ENCODE assay signal across 1 cellular context in the genomic region with DNA sequence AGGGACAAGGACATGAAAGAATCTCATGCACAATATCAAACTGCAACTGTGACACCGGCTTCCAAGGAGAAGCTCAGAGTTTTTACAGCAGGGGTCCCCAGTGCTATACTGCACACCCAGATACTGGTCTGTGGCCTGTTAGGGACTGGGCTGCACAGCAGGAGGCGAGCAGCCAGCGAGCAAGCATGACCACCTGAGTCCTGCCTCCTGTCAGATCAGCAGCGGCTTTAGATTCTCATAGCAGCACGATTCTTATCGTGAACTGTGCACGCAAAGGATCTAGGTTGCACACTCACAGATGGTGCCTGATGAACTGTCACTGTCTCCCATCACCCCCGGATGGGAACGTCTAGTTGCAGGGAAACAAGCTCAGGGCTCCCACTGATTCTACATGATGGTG.
TF ChIP-seq lines count a peak whose summit lies in the region.

No MANE protein-coding gene starts in this region.

TF ChIP-seq in K562, 482 proteins besides CTCF, POLR2A, EP300 and RAD21 (continued from another document and continues in another):
- TF ChIP-seq, protein P1, sequence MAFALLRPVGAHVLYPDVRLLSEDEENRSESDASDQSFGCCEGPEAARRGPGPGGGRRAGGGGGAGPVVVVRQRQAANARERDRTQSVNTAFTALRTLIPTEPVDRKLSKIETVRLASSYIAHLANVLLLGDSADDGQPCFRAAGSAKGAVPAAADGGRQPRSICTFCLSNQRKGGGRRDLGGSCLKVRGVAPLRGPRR (CRISPR knock-in tag; IDR thresholded peaks at IDR 0.05): no peak
- TF ChIP-seq ZEB2 (IDR thresholded peaks at IDR 0.05) (0 out of 2 replicates have a peak, but pooled peaks have one; percentile 38), SIX5 (IDR thresholded peaks at IDR 0.05; ENCODE audit: borderline replicate concordance in 1 of 2, insufficient read depth in 1 of 2, low read depth in 1 of 2, low read length in 2 of 2) (no peak), ATF1 (CRISPR knock-in tag; IDR thresholded peaks at IDR 0.05) (no peak), ATF1 (tag; IDR thresholded peaks at IDR 0.05) (0 out of 2 replicates have a peak, but pooled peaks have one; percentile 20), SIN3A (IDR thresholded peaks at IDR 0.05; ENCODE audit: borderline replicate concordance in 2 of 2, control insufficient read depth in 1 of 2, low read depth in 2 of 2, low read length in 2 of 2) (no peak), CBFA2T2 (conservative IDR thresholded peaks at IDR 0.05) (peak; percentile 48; the same call in 1 of the 2 replicates), JUND (IDR thresholded peaks at IDR 0.05; ENCODE audit: borderline replicate concordance, low read depth, low read length) (no peak), JUND (tag; IDR thresholded peaks at IDR 0.05; ENCODE audit: borderline replicate concordance, low read depth, low read length) (peak; percentile 33; the same call in 1 of the 3 replicates), PTBP1 (IDR thresholded peaks at IDR 0.05; ENCODE audit: low read depth, low read length) (no peak), NBN (IDR thresholded peaks at IDR 0.05; ENCODE audit: low read depth) (no peak), NFXL1 (CRISPR knock-in tag; IDR thresholded peaks at IDR 0.05) (no peak), ZNF184 (CRISPR knock-in tag; IDR thresholded peaks at IDR 0.05) (no peak), CBFB (CRISPR knock-in tag; IDR thresholded peaks at IDR 0.05) (no peak), RBFOX2 (IDR thresholded peaks at IDR 0.05; ENCODE audit: low read depth, low read length) (no peak), CBX1 (IDR thresholded peaks at IDR 0.05; ENCODE audit: low read depth) (no peak), EGR1 (conservative IDR thresholded peaks at IDR 0.05) (no peak), ZNF778 (CRISPR knock-in tag; IDR thresholded peaks at IDR 0.05) (no peak), ZNF444 (CRISPR knock-in tag; IDR thresholded peaks at IDR 0.05) (no peak)
- TF ChIP-seq, protein P2, sequence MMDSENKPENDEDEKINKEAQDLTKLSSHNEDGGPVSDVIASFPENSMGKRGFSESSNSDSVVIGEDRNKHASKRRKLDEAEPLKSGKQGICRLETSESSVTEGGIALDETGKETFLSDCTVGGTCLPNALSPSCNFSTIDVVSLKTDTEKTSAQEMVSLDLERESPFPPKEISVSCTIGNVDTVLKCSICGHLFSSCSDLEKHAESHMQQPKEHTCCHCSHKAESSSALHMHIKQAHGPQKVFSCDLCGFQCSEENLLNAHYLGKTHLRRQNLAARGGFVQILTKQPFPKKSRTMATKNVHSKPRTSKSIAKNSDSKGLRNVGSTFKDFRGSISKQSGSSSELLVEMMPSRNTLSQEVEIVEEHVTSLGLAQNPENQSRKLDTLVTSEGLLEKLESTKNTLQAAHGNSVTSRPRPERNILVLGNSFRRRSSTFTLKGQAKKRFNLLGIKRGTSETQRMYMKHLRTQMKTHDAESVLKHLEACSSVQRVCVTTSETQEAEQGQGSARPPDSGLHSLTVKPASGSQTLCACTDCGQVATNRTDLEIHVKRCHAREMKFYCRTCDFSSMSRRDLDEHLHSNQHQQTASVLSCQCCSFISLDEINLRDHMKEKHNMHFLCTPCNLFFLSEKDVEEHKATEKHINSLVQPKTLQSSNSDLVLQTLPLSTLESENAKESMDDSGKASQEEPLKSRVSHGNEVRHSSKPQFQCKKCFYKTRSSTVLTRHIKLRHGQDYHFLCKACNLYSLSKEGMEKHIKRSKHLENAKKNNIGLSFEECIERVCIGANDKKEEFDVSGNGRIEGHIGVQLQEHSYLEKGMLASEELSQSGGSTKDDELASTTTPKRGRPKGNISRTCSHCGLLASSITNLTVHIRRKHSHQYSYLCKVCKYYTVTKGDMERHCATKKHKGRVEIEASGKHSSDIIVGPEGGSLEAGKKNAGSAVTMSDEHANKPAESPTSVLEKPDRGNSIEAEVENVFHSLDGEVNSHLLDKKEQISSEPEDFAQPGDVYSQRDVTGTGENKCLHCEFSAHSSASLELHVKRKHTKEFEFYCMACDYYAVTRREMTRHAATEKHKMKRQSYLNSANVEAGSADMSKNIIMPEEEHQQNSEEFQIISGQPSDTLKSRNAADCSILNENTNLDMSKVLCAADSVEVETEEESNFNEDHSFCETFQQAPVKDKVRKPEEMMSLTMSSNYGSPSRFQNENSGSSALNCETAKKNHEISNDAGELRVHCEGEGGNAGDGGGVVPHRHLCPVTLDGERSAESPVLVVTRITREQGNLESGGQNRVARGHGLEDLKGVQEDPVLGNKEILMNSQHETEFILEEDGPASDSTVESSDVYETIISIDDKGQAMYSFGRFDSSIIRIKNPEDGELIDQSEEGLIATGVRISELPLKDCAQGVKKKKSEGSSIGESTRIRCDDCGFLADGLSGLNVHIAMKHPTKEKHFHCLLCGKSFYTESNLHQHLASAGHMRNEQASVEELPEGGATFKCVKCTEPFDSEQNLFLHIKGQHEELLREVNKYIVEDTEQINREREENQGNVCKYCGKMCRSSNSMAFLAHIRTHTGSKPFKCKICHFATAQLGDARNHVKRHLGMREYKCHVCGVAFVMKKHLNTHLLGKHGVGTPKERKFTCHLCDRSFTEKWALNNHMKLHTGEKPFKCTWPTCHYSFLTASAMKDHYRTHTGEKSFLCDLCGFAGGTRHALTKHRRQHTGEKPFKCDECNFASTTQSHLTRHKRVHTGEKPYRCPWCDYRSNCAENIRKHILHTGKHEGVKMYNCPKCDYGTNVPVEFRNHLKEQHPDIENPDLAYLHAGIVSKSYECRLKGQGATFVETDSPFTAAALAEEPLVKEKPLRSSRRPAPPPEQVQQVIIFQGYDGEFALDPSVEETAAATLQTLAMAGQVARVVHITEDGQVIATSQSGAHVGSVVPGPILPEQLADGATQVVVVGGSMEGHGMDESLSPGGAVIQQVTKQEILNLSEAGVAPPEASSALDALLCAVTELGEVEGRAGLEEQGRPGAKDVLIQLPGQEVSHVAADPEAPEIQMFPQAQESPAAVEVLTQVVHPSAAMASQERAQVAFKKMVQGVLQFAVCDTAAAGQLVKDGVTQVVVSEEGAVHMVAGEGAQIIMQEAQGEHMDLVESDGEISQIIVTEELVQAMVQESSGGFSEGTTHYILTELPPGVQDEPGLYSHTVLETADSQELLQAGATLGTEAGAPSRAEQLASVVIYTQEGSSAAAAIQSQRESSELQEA (IDR thresholded peaks at IDR 0.05; ENCODE audit: low read depth): no peak
- TF ChIP-seq, protein P3, sequence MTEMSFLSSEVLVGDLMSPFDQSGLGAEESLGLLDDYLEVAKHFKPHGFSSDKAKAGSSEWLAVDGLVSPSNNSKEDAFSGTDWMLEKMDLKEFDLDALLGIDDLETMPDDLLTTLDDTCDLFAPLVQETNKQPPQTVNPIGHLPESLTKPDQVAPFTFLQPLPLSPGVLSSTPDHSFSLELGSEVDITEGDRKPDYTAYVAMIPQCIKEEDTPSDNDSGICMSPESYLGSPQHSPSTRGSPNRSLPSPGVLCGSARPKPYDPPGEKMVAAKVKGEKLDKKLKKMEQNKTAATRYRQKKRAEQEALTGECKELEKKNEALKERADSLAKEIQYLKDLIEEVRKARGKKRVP (CRISPR knock-in tag; IDR thresholded peaks at IDR 0.05): no peak
- TF ChIP-seq, protein P4, sequence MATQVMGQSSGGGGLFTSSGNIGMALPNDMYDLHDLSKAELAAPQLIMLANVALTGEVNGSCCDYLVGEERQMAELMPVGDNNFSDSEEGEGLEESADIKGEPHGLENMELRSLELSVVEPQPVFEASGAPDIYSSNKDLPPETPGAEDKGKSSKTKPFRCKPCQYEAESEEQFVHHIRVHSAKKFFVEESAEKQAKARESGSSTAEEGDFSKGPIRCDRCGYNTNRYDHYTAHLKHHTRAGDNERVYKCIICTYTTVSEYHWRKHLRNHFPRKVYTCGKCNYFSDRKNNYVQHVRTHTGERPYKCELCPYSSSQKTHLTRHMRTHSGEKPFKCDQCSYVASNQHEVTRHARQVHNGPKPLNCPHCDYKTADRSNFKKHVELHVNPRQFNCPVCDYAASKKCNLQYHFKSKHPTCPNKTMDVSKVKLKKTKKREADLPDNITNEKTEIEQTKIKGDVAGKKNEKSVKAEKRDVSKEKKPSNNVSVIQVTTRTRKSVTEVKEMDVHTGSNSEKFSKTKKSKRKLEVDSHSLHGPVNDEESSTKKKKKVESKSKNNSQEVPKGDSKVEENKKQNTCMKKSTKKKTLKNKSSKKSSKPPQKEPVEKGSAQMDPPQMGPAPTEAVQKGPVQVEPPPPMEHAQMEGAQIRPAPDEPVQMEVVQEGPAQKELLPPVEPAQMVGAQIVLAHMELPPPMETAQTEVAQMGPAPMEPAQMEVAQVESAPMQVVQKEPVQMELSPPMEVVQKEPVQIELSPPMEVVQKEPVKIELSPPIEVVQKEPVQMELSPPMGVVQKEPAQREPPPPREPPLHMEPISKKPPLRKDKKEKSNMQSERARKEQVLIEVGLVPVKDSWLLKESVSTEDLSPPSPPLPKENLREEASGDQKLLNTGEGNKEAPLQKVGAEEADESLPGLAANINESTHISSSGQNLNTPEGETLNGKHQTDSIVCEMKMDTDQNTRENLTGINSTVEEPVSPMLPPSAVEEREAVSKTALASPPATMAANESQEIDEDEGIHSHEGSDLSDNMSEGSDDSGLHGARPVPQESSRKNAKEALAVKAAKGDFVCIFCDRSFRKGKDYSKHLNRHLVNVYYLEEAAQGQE (CRISPR knock-in tag; IDR thresholded peaks at IDR 0.05; ENCODE audit: low read depth): no peak
- TF ChIP-seq, protein P5, sequence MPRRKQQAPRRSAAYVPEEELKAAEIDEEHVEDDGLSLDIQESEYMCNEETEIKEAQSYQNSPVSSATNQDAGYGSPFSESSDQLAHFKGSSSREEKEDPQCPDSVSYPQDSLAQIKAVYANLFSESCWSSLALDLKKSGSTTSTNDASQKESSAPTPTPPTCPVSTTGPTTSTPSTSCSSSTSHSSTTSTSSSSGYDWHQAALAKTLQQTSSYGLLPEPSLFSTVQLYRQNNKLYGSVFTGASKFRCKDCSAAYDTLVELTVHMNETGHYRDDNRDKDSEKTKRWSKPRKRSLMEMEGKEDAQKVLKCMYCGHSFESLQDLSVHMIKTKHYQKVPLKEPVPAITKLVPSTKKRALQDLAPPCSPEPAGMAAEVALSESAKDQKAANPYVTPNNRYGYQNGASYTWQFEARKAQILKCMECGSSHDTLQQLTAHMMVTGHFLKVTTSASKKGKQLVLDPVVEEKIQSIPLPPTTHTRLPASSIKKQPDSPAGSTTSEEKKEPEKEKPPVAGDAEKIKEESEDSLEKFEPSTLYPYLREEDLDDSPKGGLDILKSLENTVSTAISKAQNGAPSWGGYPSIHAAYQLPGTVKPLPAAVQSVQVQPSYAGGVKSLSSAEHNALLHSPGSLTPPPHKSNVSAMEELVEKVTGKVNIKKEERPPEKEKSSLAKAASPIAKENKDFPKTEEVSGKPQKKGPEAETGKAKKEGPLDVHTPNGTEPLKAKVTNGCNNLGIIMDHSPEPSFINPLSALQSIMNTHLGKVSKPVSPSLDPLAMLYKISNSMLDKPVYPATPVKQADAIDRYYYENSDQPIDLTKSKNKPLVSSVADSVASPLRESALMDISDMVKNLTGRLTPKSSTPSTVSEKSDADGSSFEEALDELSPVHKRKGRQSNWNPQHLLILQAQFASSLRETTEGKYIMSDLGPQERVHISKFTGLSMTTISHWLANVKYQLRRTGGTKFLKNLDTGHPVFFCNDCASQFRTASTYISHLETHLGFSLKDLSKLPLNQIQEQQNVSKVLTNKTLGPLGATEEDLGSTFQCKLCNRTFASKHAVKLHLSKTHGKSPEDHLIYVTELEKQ (CRISPR knock-in tag; IDR thresholded peaks at IDR 0.05): no peak
- TF ChIP-seq, protein P6, sequence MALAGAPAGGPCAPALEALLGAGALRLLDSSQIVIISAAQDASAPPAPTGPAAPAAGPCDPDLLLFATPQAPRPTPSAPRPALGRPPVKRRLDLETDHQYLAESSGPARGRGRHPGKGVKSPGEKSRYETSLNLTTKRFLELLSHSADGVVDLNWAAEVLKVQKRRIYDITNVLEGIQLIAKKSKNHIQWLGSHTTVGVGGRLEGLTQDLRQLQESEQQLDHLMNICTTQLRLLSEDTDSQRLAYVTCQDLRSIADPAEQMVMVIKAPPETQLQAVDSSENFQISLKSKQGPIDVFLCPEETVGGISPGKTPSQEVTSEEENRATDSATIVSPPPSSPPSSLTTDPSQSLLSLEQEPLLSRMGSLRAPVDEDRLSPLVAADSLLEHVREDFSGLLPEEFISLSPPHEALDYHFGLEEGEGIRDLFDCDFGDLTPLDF (CRISPR knock-in tag; IDR thresholded peaks at IDR 0.05): no peak
- TF ChIP-seq, protein P7, sequence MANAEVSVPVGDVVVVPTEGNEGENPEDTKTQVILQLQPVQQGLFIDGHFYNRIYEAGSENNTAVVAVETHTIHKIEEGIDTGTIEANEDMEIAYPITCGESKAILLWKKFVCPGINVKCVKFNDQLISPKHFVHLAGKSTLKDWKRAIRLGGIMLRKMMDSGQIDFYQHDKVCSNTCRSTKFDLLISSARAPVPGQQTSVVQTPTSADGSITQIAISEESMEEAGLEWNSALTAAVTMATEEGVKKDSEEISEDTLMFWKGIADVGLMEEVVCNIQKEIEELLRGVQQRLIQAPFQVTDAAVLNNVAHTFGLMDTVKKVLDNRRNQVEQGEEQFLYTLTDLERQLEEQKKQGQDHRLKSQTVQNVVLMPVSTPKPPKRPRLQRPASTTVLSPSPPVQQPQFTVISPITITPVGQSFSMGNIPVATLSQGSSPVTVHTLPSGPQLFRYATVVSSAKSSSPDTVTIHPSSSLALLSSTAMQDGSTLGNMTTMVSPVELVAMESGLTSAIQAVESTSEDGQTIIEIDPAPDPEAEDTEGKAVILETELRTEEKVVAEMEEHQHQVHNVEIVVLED (CRISPR knock-in tag; IDR thresholded peaks at IDR 0.05): no peak
- TF ChIP-seq, protein P8, sequence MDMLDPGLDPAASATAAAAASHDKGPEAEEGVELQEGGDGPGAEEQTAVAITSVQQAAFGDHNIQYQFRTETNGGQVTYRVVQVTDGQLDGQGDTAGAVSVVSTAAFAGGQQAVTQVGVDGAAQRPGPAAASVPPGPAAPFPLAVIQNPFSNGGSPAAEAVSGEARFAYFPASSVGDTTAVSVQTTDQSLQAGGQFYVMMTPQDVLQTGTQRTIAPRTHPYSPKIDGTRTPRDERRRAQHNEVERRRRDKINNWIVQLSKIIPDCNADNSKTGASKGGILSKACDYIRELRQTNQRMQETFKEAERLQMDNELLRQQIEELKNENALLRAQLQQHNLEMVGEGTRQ (CRISPR knock-in tag; IDR thresholded peaks at IDR 0.05): no peak
- TF ChIP-seq, protein P9, sequence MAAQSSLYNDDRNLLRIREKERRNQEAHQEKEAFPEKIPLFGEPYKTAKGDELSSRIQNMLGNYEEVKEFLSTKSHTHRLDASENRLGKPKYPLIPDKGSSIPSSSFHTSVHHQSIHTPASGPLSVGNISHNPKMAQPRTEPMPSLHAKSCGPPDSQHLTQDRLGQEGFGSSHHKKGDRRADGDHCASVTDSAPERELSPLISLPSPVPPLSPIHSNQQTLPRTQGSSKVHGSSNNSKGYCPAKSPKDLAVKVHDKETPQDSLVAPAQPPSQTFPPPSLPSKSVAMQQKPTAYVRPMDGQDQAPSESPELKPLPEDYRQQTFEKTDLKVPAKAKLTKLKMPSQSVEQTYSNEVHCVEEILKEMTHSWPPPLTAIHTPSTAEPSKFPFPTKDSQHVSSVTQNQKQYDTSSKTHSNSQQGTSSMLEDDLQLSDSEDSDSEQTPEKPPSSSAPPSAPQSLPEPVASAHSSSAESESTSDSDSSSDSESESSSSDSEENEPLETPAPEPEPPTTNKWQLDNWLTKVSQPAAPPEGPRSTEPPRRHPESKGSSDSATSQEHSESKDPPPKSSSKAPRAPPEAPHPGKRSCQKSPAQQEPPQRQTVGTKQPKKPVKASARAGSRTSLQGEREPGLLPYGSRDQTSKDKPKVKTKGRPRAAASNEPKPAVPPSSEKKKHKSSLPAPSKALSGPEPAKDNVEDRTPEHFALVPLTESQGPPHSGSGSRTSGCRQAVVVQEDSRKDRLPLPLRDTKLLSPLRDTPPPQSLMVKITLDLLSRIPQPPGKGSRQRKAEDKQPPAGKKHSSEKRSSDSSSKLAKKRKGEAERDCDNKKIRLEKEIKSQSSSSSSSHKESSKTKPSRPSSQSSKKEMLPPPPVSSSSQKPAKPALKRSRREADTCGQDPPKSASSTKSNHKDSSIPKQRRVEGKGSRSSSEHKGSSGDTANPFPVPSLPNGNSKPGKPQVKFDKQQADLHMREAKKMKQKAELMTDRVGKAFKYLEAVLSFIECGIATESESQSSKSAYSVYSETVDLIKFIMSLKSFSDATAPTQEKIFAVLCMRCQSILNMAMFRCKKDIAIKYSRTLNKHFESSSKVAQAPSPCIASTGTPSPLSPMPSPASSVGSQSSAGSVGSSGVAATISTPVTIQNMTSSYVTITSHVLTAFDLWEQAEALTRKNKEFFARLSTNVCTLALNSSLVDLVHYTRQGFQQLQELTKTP (IDR thresholded peaks at IDR 0.05; ENCODE audit: low read depth in 1 of 2, partially characterized antibody in 2 of 2): no peak
